ENCODE assay signal across 1 cellular context in genomic region chr14:31207746-31208545, GRCh38.
TF ChIP-seq lines count a peak whose summit lies in the region.

Gene HECTD1 (minus strand): TSS chr14:31207793. CDS start chr14:31205936, 1,857 bp downstream.

TF ChIP-seq in WTC11, 78 proteins besides CTCF, POLR2A, EP300 and RAD21 (continued from another document):
- TF ChIP-seq ATF1 (CRISPR knock-in tag; IDR thresholded peaks at IDR 0.05), result no peak
- TF ChIP-seq FOXJ3 (CRISPR knock-in tag; IDR thresholded peaks at IDR 0.05; ENCODE audit: borderline replicate concordance), result no peak
- TF ChIP-seq, protein P1, sequence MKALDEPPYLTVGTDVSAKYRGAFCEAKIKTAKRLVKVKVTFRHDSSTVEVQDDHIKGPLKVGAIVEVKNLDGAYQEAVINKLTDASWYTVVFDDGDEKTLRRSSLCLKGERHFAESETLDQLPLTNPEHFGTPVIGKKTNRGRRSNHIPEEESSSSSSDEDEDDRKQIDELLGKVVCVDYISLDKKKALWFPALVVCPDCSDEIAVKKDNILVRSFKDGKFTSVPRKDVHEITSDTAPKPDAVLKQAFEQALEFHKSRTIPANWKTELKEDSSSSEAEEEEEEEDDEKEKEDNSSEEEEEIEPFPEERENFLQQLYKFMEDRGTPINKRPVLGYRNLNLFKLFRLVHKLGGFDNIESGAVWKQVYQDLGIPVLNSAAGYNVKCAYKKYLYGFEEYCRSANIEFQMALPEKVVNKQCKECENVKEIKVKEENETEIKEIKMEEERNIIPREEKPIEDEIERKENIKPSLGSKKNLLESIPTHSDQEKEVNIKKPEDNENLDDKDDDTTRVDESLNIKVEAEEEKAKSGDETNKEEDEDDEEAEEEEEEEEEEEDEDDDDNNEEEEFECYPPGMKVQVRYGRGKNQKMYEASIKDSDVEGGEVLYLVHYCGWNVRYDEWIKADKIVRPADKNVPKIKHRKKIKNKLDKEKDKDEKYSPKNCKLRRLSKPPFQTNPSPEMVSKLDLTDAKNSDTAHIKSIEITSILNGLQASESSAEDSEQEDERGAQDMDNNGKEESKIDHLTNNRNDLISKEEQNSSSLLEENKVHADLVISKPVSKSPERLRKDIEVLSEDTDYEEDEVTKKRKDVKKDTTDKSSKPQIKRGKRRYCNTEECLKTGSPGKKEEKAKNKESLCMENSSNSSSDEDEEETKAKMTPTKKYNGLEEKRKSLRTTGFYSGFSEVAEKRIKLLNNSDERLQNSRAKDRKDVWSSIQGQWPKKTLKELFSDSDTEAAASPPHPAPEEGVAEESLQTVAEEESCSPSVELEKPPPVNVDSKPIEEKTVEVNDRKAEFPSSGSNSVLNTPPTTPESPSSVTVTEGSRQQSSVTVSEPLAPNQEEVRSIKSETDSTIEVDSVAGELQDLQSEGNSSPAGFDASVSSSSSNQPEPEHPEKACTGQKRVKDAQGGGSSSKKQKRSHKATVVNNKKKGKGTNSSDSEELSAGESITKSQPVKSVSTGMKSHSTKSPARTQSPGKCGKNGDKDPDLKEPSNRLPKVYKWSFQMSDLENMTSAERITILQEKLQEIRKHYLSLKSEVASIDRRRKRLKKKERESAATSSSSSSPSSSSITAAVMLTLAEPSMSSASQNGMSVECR (CRISPR knock-in tag; IDR thresholded peaks at IDR 0.05; ENCODE audit: borderline replicate concordance), result peak; percentile 48; the same call in 1 of the 2 replicates
- TF ChIP-seq PREB (CRISPR knock-in tag; IDR thresholded peaks at IDR 0.05; ENCODE audit: borderline replicate concordance), result peak; percentile 92; the same call in 1 of the 2 replicates
- TF ChIP-seq, protein P2, sequence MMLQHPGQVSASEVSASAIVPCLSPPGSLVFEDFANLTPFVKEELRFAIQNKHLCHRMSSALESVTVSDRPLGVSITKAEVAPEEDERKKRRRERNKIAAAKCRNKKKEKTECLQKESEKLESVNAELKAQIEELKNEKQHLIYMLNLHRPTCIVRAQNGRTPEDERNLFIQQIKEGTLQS (CRISPR knock-in tag; conservative IDR thresholded peaks at IDR 0.05), result no peak
- TF ChIP-seq E2F4 (CRISPR knock-in tag; IDR thresholded peaks at IDR 0.05; ENCODE audit: borderline replicate concordance, low read depth), result 0 out of 2 replicates have a peak, but pooled peaks have one; percentile 7
- 0 out of 2 replicates have a peak, but pooled peaks have one; percentile 13 for TF ChIP-seq PRRX2 (CRISPR knock-in tag; IDR thresholded peaks at IDR 0.05)
- TF ChIP-seq E2F5 (CRISPR knock-in tag; IDR thresholded peaks at IDR 0.05), result peak; percentile 83
- peak; percentile 65 for TF ChIP-seq CREB1 (CRISPR knock-in tag; IDR thresholded peaks at IDR 0.05)
- TF ChIP-seq SMAD3 (CRISPR knock-in tag; IDR thresholded peaks at IDR 0.05; ENCODE audit: borderline replicate concordance), result 0 out of 2 replicates have a peak, but pooled peaks have one; percentile 62
- peak; percentile 71 for TF ChIP-seq MYBL2 (CRISPR knock-in tag; IDR thresholded peaks at IDR 0.05)
- TF ChIP-seq JUN (CRISPR knock-in tag; IDR thresholded peaks at IDR 0.05), result no peak
- no peak for TF ChIP-seq ETV6 (CRISPR knock-in tag; IDR thresholded peaks at IDR 0.05)
- peak; percentile 58; the same call in 1 of the 2 replicates for TF ChIP-seq ZNF232 (CRISPR knock-in tag; IDR thresholded peaks at IDR 0.05)
- TF ChIP-seq ZNF423 (CRISPR knock-in tag; IDR thresholded peaks at IDR 0.05), result peak; percentile 49; the same call in 1 of the 2 replicates
- TF ChIP-seq IRF2 (CRISPR knock-in tag; IDR thresholded peaks at IDR 0.05; ENCODE audit: borderline replicate concordance, low read depth), result no peak
- TF ChIP-seq TEAD1 (CRISPR knock-in tag; IDR thresholded peaks at IDR 0.05), result peak; percentile 62; the same call in 1 of the 2 replicates
- TF ChIP-seq, protein P3, sequence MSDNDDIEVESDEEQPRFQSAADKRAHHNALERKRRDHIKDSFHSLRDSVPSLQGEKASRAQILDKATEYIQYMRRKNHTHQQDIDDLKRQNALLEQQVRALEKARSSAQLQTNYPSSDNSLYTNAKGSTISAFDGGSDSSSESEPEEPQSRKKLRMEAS (CRISPR knock-in tag; IDR thresholded peaks at IDR 0.05), result peak; percentile 86
- peak; percentile 84 for TF ChIP-seq ZNF219 (CRISPR knock-in tag; IDR thresholded peaks at IDR 0.05; ENCODE audit: borderline replicate concordance)
- TF ChIP-seq EMX1 (CRISPR knock-in tag; IDR thresholded peaks at IDR 0.05), result no peak
